In genomic region chr11:119368121-119369034, GRCh38 we compare ENCODE assay signal across 1 cellular context.
TF ChIP-seq lines count a peak whose summit lies in the region.

No MANE protein-coding gene starts in this region.

TF ChIP-seq in K562, 482 proteins besides CTCF, POLR2A, EP300 and RAD21 (continued from another document and continues in another):
- TF ChIP-seq, protein P1, sequence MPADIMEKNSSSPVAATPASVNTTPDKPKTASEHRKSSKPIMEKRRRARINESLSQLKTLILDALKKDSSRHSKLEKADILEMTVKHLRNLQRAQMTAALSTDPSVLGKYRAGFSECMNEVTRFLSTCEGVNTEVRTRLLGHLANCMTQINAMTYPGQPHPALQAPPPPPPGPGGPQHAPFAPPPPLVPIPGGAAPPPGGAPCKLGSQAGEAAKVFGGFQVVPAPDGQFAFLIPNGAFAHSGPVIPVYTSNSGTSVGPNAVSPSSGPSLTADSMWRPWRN (IDR thresholded peaks at IDR 0.05; ENCODE audit: low read depth), result no peak
- TF ChIP-seq MAFG (tag; conservative IDR thresholded peaks at IDR 0.05), result peak; percentile 88
- TF ChIP-seq MYC (IDR thresholded peaks at IDR 0.05; ENCODE audit: low read depth, low read length), result no peak
- TF ChIP-seq MYC (CRISPR knock-in tag; IDR thresholded peaks at IDR 0.05; ENCODE audit: borderline replicate concordance, low read depth), result no peak
- TF ChIP-seq ARID3B (CRISPR knock-in tag; IDR thresholded peaks at IDR 0.05; ENCODE audit: borderline replicate concordance), result no peak
- TF ChIP-seq TSC22D4 (tag; IDR thresholded peaks at IDR 0.05), result no peak
- TF ChIP-seq BRD4 (IDR thresholded peaks at IDR 0.05), result no peak
- TF ChIP-seq NFYB (IDR thresholded peaks at IDR 0.05; ENCODE audit: extremely low read depth, insufficient read length), result no peak
- TF ChIP-seq RBM15 (IDR thresholded peaks at IDR 0.05; ENCODE audit: insufficient read depth, low read length), result no peak
- TF ChIP-seq ZNF766 (CRISPR knock-in tag; conservative IDR thresholded peaks at IDR 0.05), result no peak
- no peak for TF ChIP-seq SMARCA5 (IDR thresholded peaks at IDR 0.05)
- TF ChIP-seq ZNF75A (CRISPR knock-in tag; IDR thresholded peaks at IDR 0.05), result no peak
- TF ChIP-seq, protein P2, sequence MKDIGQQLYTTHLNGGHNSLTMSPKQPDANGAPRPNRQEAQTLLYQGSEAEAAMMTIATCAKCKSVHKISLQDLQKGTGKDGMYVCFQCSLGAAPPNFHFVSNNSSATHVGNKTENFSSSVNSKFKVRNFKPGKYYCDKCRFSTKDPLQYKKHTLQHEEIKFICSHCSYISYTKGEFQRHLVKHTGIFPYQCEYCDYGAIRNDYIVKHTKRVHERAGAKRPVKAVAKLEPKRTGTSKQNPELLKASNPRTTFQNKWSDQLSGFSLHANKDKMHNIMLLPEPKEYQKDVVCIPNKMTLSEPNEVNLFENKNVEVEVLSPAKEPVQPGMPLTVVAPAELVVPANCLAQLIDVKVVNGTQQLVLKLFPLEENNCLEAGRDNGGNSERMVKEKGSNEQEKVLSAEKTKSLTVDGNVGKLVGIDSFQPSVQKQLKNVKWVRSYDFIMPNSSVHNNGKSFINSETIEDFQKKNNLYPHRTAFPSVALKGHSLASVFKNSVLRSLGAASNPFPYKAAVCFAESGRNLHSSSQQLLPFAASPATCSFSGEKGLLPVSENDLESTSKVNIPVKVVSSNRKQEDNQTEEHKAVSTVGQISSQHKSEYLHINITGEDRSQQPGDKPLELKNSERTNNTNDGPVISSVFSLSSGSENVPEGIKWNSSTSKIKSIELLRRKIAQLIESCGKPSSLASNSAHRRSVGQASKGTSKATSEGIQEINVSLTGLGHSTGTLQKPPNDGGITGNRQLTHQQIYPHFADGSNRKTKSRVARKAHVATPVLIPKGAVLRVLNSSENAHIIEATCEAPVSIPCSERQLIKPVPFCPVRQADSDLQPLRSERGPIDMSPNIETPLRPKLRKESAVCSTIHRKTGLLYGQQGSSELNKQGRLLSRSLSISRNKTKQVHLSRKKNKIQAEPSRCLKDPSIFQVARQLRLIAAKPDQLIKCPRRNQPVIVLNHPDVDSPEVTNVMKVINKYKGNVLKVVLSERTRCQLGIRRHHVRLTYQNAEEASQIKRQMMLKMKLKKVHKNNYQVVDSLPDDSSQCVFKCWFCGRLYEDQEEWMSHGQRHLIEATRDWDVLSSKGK (CRISPR knock-in tag; IDR thresholded peaks at IDR 0.05), result no peak
- no peak for TF ChIP-seq E2F6 (IDR thresholded peaks at IDR 0.05; ENCODE audit: borderline replicate concordance in 1 of 2, extremely low read depth in 1 of 2, insufficient read depth in 1 of 2, insufficient read length in 1 of 2, low read depth in 1 of 2, low read length in 1 of 2, poor library complexity in 1 of 2, severe bottlenecking in 1 of 2)
- TF ChIP-seq, protein P3, sequence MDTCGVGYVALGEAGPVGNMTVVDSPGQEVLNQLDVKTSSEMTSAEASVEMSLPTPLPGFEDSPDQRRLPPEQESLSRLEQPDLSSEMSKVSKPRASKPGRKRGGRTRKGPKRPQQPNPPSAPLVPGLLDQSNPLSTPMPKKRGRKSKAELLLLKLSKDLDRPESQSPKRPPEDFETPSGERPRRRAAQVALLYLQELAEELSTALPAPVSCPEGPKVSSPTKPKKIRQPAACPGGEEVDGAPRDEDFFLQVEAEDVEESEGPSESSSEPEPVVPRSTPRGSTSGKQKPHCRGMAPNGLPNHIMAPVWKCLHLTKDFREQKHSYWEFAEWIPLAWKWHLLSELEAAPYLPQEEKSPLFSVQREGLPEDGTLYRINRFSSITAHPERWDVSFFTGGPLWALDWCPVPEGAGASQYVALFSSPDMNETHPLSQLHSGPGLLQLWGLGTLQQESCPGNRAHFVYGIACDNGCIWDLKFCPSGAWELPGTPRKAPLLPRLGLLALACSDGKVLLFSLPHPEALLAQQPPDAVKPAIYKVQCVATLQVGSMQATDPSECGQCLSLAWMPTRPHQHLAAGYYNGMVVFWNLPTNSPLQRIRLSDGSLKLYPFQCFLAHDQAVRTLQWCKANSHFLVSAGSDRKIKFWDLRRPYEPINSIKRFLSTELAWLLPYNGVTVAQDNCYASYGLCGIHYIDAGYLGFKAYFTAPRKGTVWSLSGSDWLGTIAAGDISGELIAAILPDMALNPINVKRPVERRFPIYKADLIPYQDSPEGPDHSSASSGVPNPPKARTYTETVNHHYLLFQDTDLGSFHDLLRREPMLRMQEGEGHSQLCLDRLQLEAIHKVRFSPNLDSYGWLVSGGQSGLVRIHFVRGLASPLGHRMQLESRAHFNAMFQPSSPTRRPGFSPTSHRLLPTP (IDR thresholded peaks at IDR 0.05; ENCODE audit: borderline replicate concordance, extremely low read depth, insufficient read length), result no peak
- no peak for TF ChIP-seq ZBTB40 (IDR thresholded peaks at IDR 0.05)
- no peak for TF ChIP-seq ZBTB40 (CRISPR knock-in tag; IDR thresholded peaks at IDR 0.05)
- TF ChIP-seq ZNF134 (CRISPR knock-in tag; conservative IDR thresholded peaks at IDR 0.05), result no peak
- no peak for TF ChIP-seq HNRNPH1 (optimal IDR thresholded peaks at IDR 0.05; ENCODE audit: low read depth, low read length)
- TF ChIP-seq NFIC (IDR thresholded peaks at IDR 0.05), result peak; percentile 54
- TF ChIP-seq RBM25 (IDR thresholded peaks at IDR 0.05; ENCODE audit: low read depth, low read length, severe bottlenecking), result no peak
- peak; percentile 96 for TF ChIP-seq ZNF316 (IDR thresholded peaks at IDR 0.05)
- TF ChIP-seq LCOR (CRISPR knock-in tag; IDR thresholded peaks at IDR 0.05), result no peak
- TF ChIP-seq SMAD1 (IDR thresholded peaks at IDR 0.05; ENCODE audit: low read depth, low read length, partially characterized antibody), result peak; percentile 54
- TF ChIP-seq SIN3A (IDR thresholded peaks at IDR 0.05; ENCODE audit: borderline replicate concordance in 2 of 2, control insufficient read depth in 1 of 2, low read depth in 2 of 2, low read length in 2 of 2), result peak; percentile 74 to 78; a peak in 2 of 4 replicates
- no peak for TF ChIP-seq KAT2B (IDR thresholded peaks at IDR 0.05; ENCODE audit: low read depth, low read length)
- TF ChIP-seq RFX1 (IDR thresholded peaks at IDR 0.05), result no peak
- no peak for TF ChIP-seq ZBTB7A (IDR thresholded peaks at IDR 0.05; ENCODE audit: borderline replicate concordance, control insufficient read depth, low read depth, low read length)
- no peak for TF ChIP-seq ZEB2 (IDR thresholded peaks at IDR 0.05)
- TF ChIP-seq ZNF644 (tag; IDR thresholded peaks at IDR 0.05; ENCODE audit: low read depth), result no peak
- TF ChIP-seq TARDBP (IDR thresholded peaks at IDR 0.05), result no peak
- no peak for TF ChIP-seq NR1H2 (CRISPR knock-in tag; IDR thresholded peaks at IDR 0.05)
- 0 out of 2 replicates have a peak, but pooled peaks have one; percentile 25 for TF ChIP-seq SMARCE1 (IDR thresholded peaks at IDR 0.05)
- TF ChIP-seq SRF (CRISPR knock-in tag; IDR thresholded peaks at IDR 0.05), result no peak
- TF ChIP-seq ESRRA (IDR thresholded peaks at IDR 0.05; ENCODE audit: borderline replicate concordance, low read depth), result no peak
- TF ChIP-seq ZC3H8 (IDR thresholded peaks at IDR 0.05), result no peak
- TF ChIP-seq STAT6 (CRISPR knock-in tag; IDR thresholded peaks at IDR 0.05), result no peak
- no peak for TF ChIP-seq SFPQ (IDR thresholded peaks at IDR 0.05; ENCODE audit: low read depth, low read length)
